8 cellular contexts compared by ENCODE assay signal in genomic region chr7:75359542-75359848, GRCh38. TPM values are rescaled to one million over a fixed set of nuclear protein-coding genes. Genes with fewer than 3 reads are reported as not detected.
DNase-seq lines count a peak whose midpoint lies in the region; ATAC-seq and TF ChIP-seq lines count a peak whose summit lies in the region.
"Not testable (repeated sequence)": the region's sequence is repeated elsewhere in the genome, so short reads cannot be mapped to it uniquely, and the experiment has no call there.

No MANE protein-coding gene starts in this region.

- H3K4me3 ChIP-seq in CD4-positive, CD25-positive, alpha-beta regulatory T cell (ENCODE audit: low read depth, low read length); colonic mucosa; lung: not testable (repeated sequence)
- H3K4me3 ChIP-seq in HL-60 (replicated peaks; ENCODE audit: insufficient read depth, low read length) (peak overlapping the region; percentile 33), stomach (peak overlapping the region in 3 of 4 donors; percentile 33 to 42 (median 36))

- H3K9me3 Mint-ChIP-seq in CD4-positive, CD25-positive, alpha-beta regulatory T cell; activated CD4-positive, alpha-beta T cell treated with anti-CD3 and anti-CD28 coated beads, Interleukin-2, amount 10 ng/mL, durations not matched to agents 24 days and 14 days: not testable (repeated sequence)

- not testable (repeated sequence) for H3K9ac ChIP-seq in colonic mucosa (ENCODE audit: low read depth in 2 of 2, low read length in 2 of 2)

- H3K4me3 Mint-ChIP-seq in CD4-positive, CD25-positive, alpha-beta regulatory T cell: peak overlapping the region in 2 of 4 donors; percentile 90 to 96
- H3K4me3 Mint-ChIP-seq in activated CD4-positive, alpha-beta T cell treated with anti-CD3 and anti-CD28 coated beads, Interleukin-2, amount 10 ng/mL, durations not matched to agents 24 days and 14 days: not testable (repeated sequence)

- TF ChIP-seq EP300 in stomach (IDR thresholded peaks at IDR 0.05): not testable (repeated sequence)

- not testable (repeated sequence) for H3K9me3 ChIP-seq in CD4-positive, CD25-positive, alpha-beta regulatory T cell (ENCODE audit: control insufficient read depth in 2 of 2, low read length in 2 of 2); colonic mucosa; lung (ENCODE audit: control insufficient read depth in 2 of 2, insufficient read depth in 1 of 2, low read length in 1 of 2); stomach

- H3K4me1 ChIP-seq in CD4-positive, CD25-positive, alpha-beta regulatory T cell (ENCODE audit: control insufficient read depth, insufficient read depth, low read length, poor library complexity, severe bottlenecking); colonic mucosa; lung (ENCODE audit: control insufficient read depth in 2 of 2, insufficient read depth in 2 of 2, low read length in 2 of 2); stomach: not testable (repeated sequence)

- not testable (repeated sequence) for H3K36me3 Mint-ChIP-seq in CD4-positive, CD25-positive, alpha-beta regulatory T cell; activated CD4-positive, alpha-beta T cell treated with anti-CD3 and anti-CD28 coated beads, Interleukin-2, amount 10 ng/mL, durations not matched to agents 24 days and 14 days (ENCODE audit: low read depth)

- H3K4me1 Mint-ChIP-seq in CD4-positive, CD25-positive, alpha-beta regulatory T cell; activated CD4-positive, alpha-beta T cell treated with anti-CD3 and anti-CD28 coated beads, Interleukin-2, amount 10 ng/mL, durations not matched to agents 24 days and 14 days: not testable (repeated sequence)

- no CpG with 5 or more reads among the region's 29 CpGs for WGBS in lung, 2 donors
- 0% methylated on average over 7 of the region's 29 CpGs; no CpG with 5 or more reads in 4 of the 5 donors for WGBS in stomach, 5 donors

- H3K27ac Mint-ChIP-seq in CD4-positive, CD25-positive, alpha-beta regulatory T cell: peak overlapping the region in 1 of 3 donors; percentile 90
- not testable (repeated sequence) for H3K27ac Mint-ChIP-seq in activated CD4-positive, alpha-beta T cell treated with anti-CD3 and anti-CD28 coated beads, Interleukin-2, amount 10 ng/mL, durations not matched to agents 24 days and 14 days

- peak overlapping the region; percentile 57 for H3K27ac ChIP-seq in CD4-positive, CD25-positive, alpha-beta regulatory T cell (ENCODE audit: insufficient read depth, low read length, poor library complexity, severe bottlenecking)
- not testable (repeated sequence) for H3K27ac ChIP-seq in HL-60 (replicated peaks); colonic mucosa; lung (ENCODE audit: low read depth in 1 of 2, low read length in 1 of 2)
- peak overlapping the region in 4 of 5 donors; percentile 32 to 79 (median 74) for H3K27ac ChIP-seq in stomach

- TF ChIP-seq POLR2A in stomach (IDR thresholded peaks at IDR 0.05): not testable (repeated sequence)

- not testable (repeated sequence) for ATAC-seq in CD4-positive, CD25-positive, alpha-beta regulatory T cell (ENCODE audit: low read depth in 2 of 2)
- ATAC-seq in GM21381 (IDR thresholded peaks at IDR 0.05; ENCODE audit: unreplicated experiment): peak; percentile 60
- peak; percentile 42 for ATAC-seq in HG02973 (IDR thresholded peaks at IDR 0.05; ENCODE audit: unreplicated experiment)
- peak; percentile 81 for ATAC-seq in lung (ENCODE audit: insufficient read depth, low FRiP score)

- not testable (repeated sequence) for H3K27me3 Mint-ChIP-seq in CD4-positive, CD25-positive, alpha-beta regulatory T cell; activated CD4-positive, alpha-beta T cell treated with anti-CD3 and anti-CD28 coated beads, Interleukin-2, amount 10 ng/mL, durations not matched to agents 24 days and 14 days

- peak in 1 of 3 donors; percentile 3 for DNase-seq in CD4-positive, CD25-positive, alpha-beta regulatory T cell
- DNase-seq in HL-60 (ENCODE audit: low read depth in 1 of 2, low spot score in 1 of 2) (peak in 1 of 2 experiments; percentile 3), colonic mucosa (peak; percentile 32), lung (ENCODE audit: low spot score) (peak; percentile 5)
- peak; percentile 68 for DNase-seq in activated CD4-positive, alpha-beta T cell treated with anti-CD3 and anti-CD28 coated beads, Interleukin-2, amount 10 ng/mL, durations not matched to agents 24 days and 14 days
- not testable (repeated sequence) for DNase-seq in stomach

- intact Hi-C loops in activated CD4-positive, alpha-beta T cell treated with anti-CD3 and anti-CD28 coated beads, Interleukin-2, amount 10 ng/mL, durations not matched to agents 24 days and 14 days (cut with micrococcal nuclease); colonic mucosa (cut with DNase I); stomach (cut with DNase I; ENCODE audit: low total_unique reads): not testable (repeated sequence)

- not testable (repeated sequence) for H3K27me3 ChIP-seq in CD4-positive, CD25-positive, alpha-beta regulatory T cell (ENCODE audit: control insufficient read depth, insufficient read depth, low read length); HL-60 (ENCODE audit: insufficient read depth, poor library complexity, severe bottlenecking); colonic mucosa; lung (ENCODE audit: control insufficient read depth, insufficient read depth); stomach

- TF ChIP-seq CTCF in HL-60 (IDR thresholded peaks at IDR 0.05; ENCODE audit: insufficient read depth, low read length); colonic mucosa (IDR thresholded peaks at IDR 0.05); lung (IDR thresholded peaks at IDR 0.05; ENCODE audit: control extremely low read depth, extremely low read depth); stomach (IDR thresholded peaks at IDR 0.05): not testable (repeated sequence)

- H3K36me3 ChIP-seq in CD4-positive, CD25-positive, alpha-beta regulatory T cell (ENCODE audit: control insufficient read depth, insufficient read depth, low read length); colonic mucosa; lung (ENCODE audit: control insufficient read depth in 2 of 2, insufficient read depth in 2 of 2, low read length in 2 of 2); stomach: not testable (repeated sequence)

RNA-seq across cellular contexts. Expression of gene TRIM73, which starts 35.9 kb away (rescaled TPM):
- 28.2 TPM for total RNA-seq in CD4-positive, CD25-positive, alpha-beta regulatory T cell
- 1 to 10 TPM in 1 of 4 donors, under 1 TPM in 3; 0.73 to 1.3 (median 0.81) TPM for polyA plus RNA-seq in CD4-positive, CD25-positive, alpha-beta regulatory T cell
- 3.8 and 5.8 TPM in 2 replicates for total RNA-seq in activated CD4-positive, alpha-beta T cell treated with anti-CD3 and anti-CD28 coated beads, Interleukin-2, amount 10 ng/mL, durations not matched to agents 24 days and 14 days
- total RNA-seq in colonic mucosa (1 to 10 TPM; 1.1 to 2.1 TPM), lung (1 to 10 TPM; 3.4 to 4.9 TPM), stomach (10 to 100 TPM in 2 of 5 donors, 1 to 10 TPM in 2, not detected in 1; 6.1 to 22.8 (median 14.9) TPM)
- polyA plus RNA-seq in lung (1 to 10 TPM; 1.2 to 2.4 TPM), stomach (10 to 100 TPM in 2 of 3 donors, 1 to 10 TPM in 1; 6.7 to 22.3 (median 11.7) TPM)
